Comparison of ENCODE assay signal across 2 cellular contexts in the genomic region with DNA sequence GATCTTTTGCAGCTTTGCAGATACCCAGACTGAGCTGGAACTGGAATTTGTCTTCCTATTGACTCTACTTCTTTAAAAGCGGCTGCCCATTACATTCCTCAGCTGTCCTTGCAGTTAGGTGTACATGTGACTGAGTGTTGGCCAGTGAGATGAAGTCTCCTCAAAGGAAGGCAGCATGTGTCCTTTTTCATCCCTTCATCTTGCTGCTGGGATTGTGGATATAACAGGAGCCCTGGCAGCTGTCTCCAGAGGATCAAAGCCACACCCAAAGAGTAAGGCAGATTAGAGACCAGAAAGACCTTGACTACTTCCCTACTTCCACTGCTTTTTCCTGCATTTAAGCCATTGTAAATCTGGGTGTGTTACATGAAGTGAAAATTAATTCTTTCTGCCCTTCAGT.
TF ChIP-seq lines count a peak whose summit lies in the region.

No MANE protein-coding gene starts in this region.

TF ChIP-seq in IMR-90, 13 proteins besides CTCF, POLR2A, EP300 and RAD21:
- TF ChIP-seq NFE2L2 (IDR thresholded peaks at IDR 0.05; ENCODE audit: low read depth, low read length) (no peak), RFX5 (IDR thresholded peaks at IDR 0.05; ENCODE audit: low read depth, low read length) (no peak), SMC3 (IDR thresholded peaks at IDR 0.05; ENCODE audit: low read depth, low read length) (no peak), FOS (IDR thresholded peaks at IDR 0.05; ENCODE audit: low read depth, low read length) (no peak), RCOR1 (IDR thresholded peaks at IDR 0.05; ENCODE audit: insufficient replicate concordance, low read length) (no peak), MAFK (IDR thresholded peaks at IDR 0.05; ENCODE audit: low read depth, low read length) (no peak)

TF ChIP-seq in WTC11, 78 proteins besides CTCF, POLR2A, EP300 and RAD21:
- TF ChIP-seq IRF2 (CRISPR knock-in tag; IDR thresholded peaks at IDR 0.05; ENCODE audit: borderline replicate concordance, low read depth) = no peak
- no peak for TF ChIP-seq KAT7 (CRISPR knock-in tag; IDR thresholded peaks at IDR 0.05; ENCODE audit: borderline replicate concordance)
- TF ChIP-seq CREM (CRISPR knock-in tag; IDR thresholded peaks at IDR 0.05) = no peak
- TF ChIP-seq, protein P1, sequence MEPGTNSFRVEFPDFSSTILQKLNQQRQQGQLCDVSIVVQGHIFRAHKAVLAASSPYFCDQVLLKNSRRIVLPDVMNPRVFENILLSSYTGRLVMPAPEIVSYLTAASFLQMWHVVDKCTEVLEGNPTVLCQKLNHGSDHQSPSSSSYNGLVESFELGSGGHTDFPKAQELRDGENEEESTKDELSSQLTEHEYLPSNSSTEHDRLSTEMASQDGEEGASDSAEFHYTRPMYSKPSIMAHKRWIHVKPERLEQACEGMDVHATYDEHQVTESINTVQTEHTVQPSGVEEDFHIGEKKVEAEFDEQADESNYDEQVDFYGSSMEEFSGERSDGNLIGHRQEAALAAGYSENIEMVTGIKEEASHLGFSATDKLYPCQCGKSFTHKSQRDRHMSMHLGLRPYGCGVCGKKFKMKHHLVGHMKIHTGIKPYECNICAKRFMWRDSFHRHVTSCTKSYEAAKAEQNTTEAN (CRISPR knock-in tag; IDR thresholded peaks at IDR 0.05) = no peak
- TF ChIP-seq ZBTB21 (CRISPR knock-in tag; IDR thresholded peaks at IDR 0.05; ENCODE audit: borderline replicate concordance) = no peak
- no peak for TF ChIP-seq NFE2L1 (CRISPR knock-in tag; IDR thresholded peaks at IDR 0.05)
- TF ChIP-seq, protein P2, sequence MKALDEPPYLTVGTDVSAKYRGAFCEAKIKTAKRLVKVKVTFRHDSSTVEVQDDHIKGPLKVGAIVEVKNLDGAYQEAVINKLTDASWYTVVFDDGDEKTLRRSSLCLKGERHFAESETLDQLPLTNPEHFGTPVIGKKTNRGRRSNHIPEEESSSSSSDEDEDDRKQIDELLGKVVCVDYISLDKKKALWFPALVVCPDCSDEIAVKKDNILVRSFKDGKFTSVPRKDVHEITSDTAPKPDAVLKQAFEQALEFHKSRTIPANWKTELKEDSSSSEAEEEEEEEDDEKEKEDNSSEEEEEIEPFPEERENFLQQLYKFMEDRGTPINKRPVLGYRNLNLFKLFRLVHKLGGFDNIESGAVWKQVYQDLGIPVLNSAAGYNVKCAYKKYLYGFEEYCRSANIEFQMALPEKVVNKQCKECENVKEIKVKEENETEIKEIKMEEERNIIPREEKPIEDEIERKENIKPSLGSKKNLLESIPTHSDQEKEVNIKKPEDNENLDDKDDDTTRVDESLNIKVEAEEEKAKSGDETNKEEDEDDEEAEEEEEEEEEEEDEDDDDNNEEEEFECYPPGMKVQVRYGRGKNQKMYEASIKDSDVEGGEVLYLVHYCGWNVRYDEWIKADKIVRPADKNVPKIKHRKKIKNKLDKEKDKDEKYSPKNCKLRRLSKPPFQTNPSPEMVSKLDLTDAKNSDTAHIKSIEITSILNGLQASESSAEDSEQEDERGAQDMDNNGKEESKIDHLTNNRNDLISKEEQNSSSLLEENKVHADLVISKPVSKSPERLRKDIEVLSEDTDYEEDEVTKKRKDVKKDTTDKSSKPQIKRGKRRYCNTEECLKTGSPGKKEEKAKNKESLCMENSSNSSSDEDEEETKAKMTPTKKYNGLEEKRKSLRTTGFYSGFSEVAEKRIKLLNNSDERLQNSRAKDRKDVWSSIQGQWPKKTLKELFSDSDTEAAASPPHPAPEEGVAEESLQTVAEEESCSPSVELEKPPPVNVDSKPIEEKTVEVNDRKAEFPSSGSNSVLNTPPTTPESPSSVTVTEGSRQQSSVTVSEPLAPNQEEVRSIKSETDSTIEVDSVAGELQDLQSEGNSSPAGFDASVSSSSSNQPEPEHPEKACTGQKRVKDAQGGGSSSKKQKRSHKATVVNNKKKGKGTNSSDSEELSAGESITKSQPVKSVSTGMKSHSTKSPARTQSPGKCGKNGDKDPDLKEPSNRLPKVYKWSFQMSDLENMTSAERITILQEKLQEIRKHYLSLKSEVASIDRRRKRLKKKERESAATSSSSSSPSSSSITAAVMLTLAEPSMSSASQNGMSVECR (CRISPR knock-in tag; IDR thresholded peaks at IDR 0.05; ENCODE audit: borderline replicate concordance) = no peak
- TF ChIP-seq GRHL2 (CRISPR knock-in tag; IDR thresholded peaks at IDR 0.05; ENCODE audit: insufficient replicate concordance, severe bottlenecking) = no peak
- TF ChIP-seq, protein P3, sequence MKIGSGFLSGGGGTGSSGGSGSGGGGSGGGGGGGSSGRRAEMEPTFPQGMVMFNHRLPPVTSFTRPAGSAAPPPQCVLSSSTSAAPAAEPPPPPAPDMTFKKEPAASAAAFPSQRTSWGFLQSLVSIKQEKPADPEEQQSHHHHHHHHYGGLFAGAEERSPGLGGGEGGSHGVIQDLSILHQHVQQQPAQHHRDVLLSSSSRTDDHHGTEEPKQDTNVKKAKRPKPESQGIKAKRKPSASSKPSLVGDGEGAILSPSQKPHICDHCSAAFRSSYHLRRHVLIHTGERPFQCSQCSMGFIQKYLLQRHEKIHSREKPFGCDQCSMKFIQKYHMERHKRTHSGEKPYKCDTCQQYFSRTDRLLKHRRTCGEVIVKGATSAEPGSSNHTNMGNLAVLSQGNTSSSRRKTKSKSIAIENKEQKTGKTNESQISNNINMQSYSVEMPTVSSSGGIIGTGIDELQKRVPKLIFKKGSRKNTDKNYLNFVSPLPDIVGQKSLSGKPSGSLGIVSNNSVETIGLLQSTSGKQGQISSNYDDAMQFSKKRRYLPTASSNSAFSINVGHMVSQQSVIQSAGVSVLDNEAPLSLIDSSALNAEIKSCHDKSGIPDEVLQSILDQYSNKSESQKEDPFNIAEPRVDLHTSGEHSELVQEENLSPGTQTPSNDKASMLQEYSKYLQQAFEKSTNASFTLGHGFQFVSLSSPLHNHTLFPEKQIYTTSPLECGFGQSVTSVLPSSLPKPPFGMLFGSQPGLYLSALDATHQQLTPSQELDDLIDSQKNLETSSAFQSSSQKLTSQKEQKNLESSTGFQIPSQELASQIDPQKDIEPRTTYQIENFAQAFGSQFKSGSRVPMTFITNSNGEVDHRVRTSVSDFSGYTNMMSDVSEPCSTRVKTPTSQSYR (CRISPR knock-in tag; IDR thresholded peaks at IDR 0.05) = no peak
- TF ChIP-seq SMAD3 (CRISPR knock-in tag; IDR thresholded peaks at IDR 0.05; ENCODE audit: borderline replicate concordance) = no peak
- no peak for TF ChIP-seq NFYB (CRISPR knock-in tag; conservative IDR thresholded peaks at IDR 0.05; ENCODE audit: low read depth)
- no peak for TF ChIP-seq ETV6 (CRISPR knock-in tag; IDR thresholded peaks at IDR 0.05)
- TF ChIP-seq, protein P4, sequence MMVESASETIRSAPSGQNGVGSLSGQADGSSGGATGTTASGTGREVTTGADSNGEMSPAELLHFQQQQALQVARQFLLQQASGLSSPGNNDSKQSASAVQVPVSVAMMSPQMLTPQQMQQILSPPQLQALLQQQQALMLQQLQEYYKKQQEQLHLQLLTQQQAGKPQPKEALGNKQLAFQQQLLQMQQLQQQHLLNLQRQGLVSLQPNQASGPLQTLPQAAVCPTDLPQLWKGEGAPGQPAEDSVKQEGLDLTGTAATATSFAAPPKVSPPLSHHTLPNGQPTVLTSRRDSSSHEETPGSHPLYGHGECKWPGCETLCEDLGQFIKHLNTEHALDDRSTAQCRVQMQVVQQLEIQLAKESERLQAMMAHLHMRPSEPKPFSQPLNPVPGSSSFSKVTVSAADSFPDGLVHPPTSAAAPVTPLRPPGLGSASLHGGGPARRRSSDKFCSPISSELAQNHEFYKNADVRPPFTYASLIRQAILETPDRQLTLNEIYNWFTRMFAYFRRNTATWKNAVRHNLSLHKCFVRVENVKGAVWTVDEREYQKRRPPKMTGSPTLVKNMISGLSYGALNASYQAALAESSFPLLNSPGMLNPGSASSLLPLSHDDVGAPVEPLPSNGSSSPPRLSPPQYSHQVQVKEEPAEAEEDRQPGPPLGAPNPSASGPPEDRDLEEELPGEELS (CRISPR knock-in tag; IDR thresholded peaks at IDR 0.05) = no peak
- TF ChIP-seq ZNF396 (CRISPR knock-in tag; IDR thresholded peaks at IDR 0.05; ENCODE audit: borderline replicate concordance) = no peak
